16 cellular contexts compared by ENCODE assay signal in the genomic region with DNA sequence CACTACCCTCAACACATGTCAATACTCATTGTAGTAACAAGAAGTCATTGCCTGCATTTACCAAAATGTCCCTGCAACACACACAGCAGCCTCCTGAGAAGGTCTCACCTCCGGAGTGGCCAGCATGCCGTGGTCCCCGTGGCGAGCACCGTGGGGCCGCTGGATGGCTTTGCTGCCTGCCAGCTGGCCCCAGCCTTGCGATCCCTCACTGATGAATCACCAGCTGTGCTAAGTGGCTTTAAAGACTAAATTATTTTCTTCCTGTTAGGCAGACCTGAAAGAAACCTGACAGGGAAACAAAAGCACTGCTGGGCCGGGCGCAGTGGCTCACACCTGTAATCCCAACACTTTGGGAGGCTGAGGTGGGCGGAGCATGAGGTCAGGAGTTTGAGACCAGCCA.
A peak's percentile ranks its signal among the peaks of the same experiment; 100 is the strongest.
DNase-seq lines count a peak whose midpoint lies in the region; ATAC-seq and TF ChIP-seq lines count a peak whose summit lies in the region.
"Had no signal": no experiment of that assay in that cellular context is flagged by ENCODE, and none has a peak within 500 bp of the region (broad histone marks: within the 10 kb centered on the region; RNA-seq: fewer than 3 reads in every experiment).

No MANE protein-coding gene starts in this region.

- no peaks in the 10 kb centered on the region for H3K4me1 ChIP-seq in breast epithelium
- H3K4me1 ChIP-seq: right lobe of liver, tibial nerve had no signal

- TF ChIP-seq CTCF in fibroblast of mammary gland (conservative IDR thresholded peaks at IDR 0.05; ENCODE audit: control insufficient read depth, insufficient read depth, low read depth, low read length), result no peak
- no peak for TF ChIP-seq CTCF in breast epithelium (IDR thresholded peaks at IDR 0.05)

- H3K36me3 ChIP-seq in H7 (replicated peaks; ENCODE audit: control insufficient read depth, insufficient read depth, low read length) (no peaks in the 10 kb centered on the region), breast epithelium (no peaks in the 10 kb centered on the region)
- H3K36me3 ChIP-seq: right lobe of liver, tibial nerve had no signal

- H3K27ac ChIP-seq in breast epithelium, result no peak overlapping the region
- H3K27ac ChIP-seq: right lobe of liver, tibial nerve had no signal

- H3K27me3 ChIP-seq in H7 (ENCODE audit: control insufficient read depth, insufficient read depth, low read length) (no peaks in the 10 kb centered on the region), breast epithelium (no peaks in the 10 kb centered on the region)
- H3K27me3 ChIP-seq: right lobe of liver, tibial nerve had no signal

- no peaks in the 10 kb centered on the region for H3K9me3 ChIP-seq in breast epithelium
- H3K9me3 ChIP-seq: right lobe of liver had no signal

- DNase-seq in H7, result peak; percentile 72
- peak; percentile 5 for DNase-seq in NCI-H69 (lab: John Stamatoyannopoulos, UW)
- peak; percentile 52 for DNase-seq in fibroblast of mammary gland (ENCODE audit: low read depth)
- DNase-seq in retina, result peak; percentile 43
- no peak for DNase-seq in breast epithelium (ENCODE audit: low spot score in 2 of 2)
- DNase-seq in left ventricle myocardium superior, result no peak
- DNase-seq in SIG-M5 (lab: John Stamatoyannopoulos, UW), result no peak
- DNase-seq: activated CD8-positive, alpha-beta memory T cell treated with anti-CD3 and anti-CD28 coated beads, Interleukin-2, amount 50 U/mL, for 48 hours; activated naive CD4-positive, alpha-beta T cell treated with anti-CD3 and anti-CD28 coated beads, Interleukin-2, amount 10 ng/mL, durations not matched to agents 7 days and 5 days; NCI-H1930; NCI-H774; nephron progenitor cell; Right ventricle myocardium superior; stimulated activated CD4-positive, alpha-beta T cell treated with anti-CD3 and anti-CD28 coated beads, Interleukin-4, amount 100 ng/mL, for 4 hours had no signal

- intact Hi-C loops in breast epithelium (cut with DNase I; ENCODE audit: low total_unique reads), result no loop called here
- intact Hi-C loops in left ventricle myocardium superior (cut with micrococcal nuclease), result no loop called here

- no peak for ATAC-seq in left ventricle myocardium superior
- ATAC-seq: right lobe of liver had no signal

- H3K4me3 ChIP-seq in H7 (ENCODE audit: insufficient read depth, low read depth, low read length) (no peak overlapping the region), fibroblast of mammary gland (ENCODE audit: control insufficient read depth, low read depth, low read length) (no peak overlapping the region), breast epithelium (no peak overlapping the region)
- H3K4me3 ChIP-seq: right lobe of liver, tibial nerve had no signal

- TF ChIP-seq POLR2A in breast epithelium (IDR thresholded peaks at IDR 0.05), result no peak

Comparison
In these comparisons a context has a peak if more than half of its experiments do, and no peak if none do; other contexts are left out.
1. DNase-seq: peak in H7 (single experiment), NCI-H69 (single experiment), fibroblast of mammary gland (single experiment) and retina (single experiment); none in breast epithelium (0 of 2), left ventricle myocardium superior (single experiment) and SIG-M5 (single experiment).